In the genomic region with DNA sequence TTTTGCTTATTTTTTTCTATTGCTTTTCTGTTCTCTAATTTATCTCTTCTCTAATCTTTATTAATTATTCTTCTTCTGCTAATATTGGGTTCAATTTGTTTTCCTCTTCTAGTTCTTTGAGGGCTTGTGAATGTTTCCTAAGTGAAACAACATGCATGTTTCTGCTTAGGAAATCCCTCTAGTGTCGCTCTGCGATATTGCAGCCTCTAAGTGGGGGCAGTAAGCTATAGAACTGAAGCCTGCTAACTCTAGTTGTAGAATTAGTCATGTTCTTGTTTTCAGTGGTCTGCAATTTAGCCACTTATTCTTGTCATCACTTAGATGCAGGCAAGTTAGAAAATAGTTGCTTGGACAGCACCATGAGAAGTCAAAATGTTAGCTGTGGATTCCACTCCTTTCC, we compare ENCODE assay signal across 9 cellular contexts.
DNase-seq lines count a peak whose midpoint lies in the region; ATAC-seq and TF ChIP-seq lines count a peak whose summit lies in the region.
"Had no signal": no experiment of that assay in that cellular context is flagged by ENCODE, and none has a peak within 500 bp of the region (broad histone marks: within the 10 kb centered on the region; RNA-seq: fewer than 3 reads in every experiment).

No MANE protein-coding gene starts in this region.

- ATAC-seq in HG02852 (IDR thresholded peaks at IDR 0.05; ENCODE audit: unreplicated experiment), result peak; percentile 96
- ATAC-seq: K562 had no signal

- POLR2A ChIA-PET in AG04450 (lab: Yijun Ruan, JAX), result no interaction called here

- DNase-seq in AG04450 (ENCODE audit: low read depth, low spot score), result no peak
- peak; percentile 2 for DNase-seq in GM03348 (ENCODE audit: low spot score)
- peak; percentile 22 for DNase-seq in RPMI7951 (ENCODE audit: low read depth)
- DNase-seq in foreskin melanocyte, result peak; percentile 0
- no peak for DNase-seq in NCI-H2029 (lab: John Stamatoyannopoulos, UW)
- DNase-seq in amniotic stem cell (lab: John Stamatoyannopoulos, UW), result no peak
- DNase-seq in NCI-H146 treated with DMSO at 0.1 percent for 48 hours (lab: John Stamatoyannopoulos, UW; ENCODE audit: unreplicated experiment), result no peak

- peak; percentile 12; the same call in 1 of the 2 replicates for TF ChIP-seq CTCF in AG04450 (IDR thresholded peaks at IDR 0.05; ENCODE audit: low read depth, low read length)

- H3K27me3 ChIP-seq in AG04450 (ENCODE audit: control insufficient read depth, insufficient read depth, low read length), result no peaks in the 10 kb centered on the region

- no peak overlapping the region for H3K27ac ChIP-seq in AG04450 (ENCODE audit: low read depth, low read length)

- H3K9me3 ChIP-seq in AG04450 (ENCODE audit: control insufficient read depth, insufficient read depth, low read length), result no peaks in the 10 kb centered on the region

- H3K4me3 ChIP-seq in AG04450 (ENCODE audit: low read depth, low read length), result no peak overlapping the region
- H3K4me3 ChIP-seq: K562 had no signal

- CTCF ChIA-PET in AG04450 (lab: Charles Lee), result no interaction called here

Comparison
In these comparisons a context has a peak if more than half of its experiments do, and no peak if none do; other contexts are left out.
1. DNase-seq: peak in GM03348 (single experiment), RPMI7951 (single experiment) and foreskin melanocyte (single experiment); none in AG04450 (single experiment), NCI-H2029 (single experiment), amniotic stem cell (single experiment) and NCI-H146 treated with DMSO at 0.1 percent for 48 hours (single experiment).